ENCODE assay signal across 8 cellular contexts in genomic region chr9:131755541-131756198, GRCh38. TPM values are rescaled to one million over a fixed set of nuclear protein-coding genes. Genes with fewer than 3 reads are reported as not detected.
A peak's percentile ranks its signal among the peaks of the same experiment; 100 is the strongest.
DNase-seq lines count a peak whose midpoint lies in the region; ATAC-seq and TF ChIP-seq lines count a peak whose summit lies in the region.

No MANE protein-coding gene starts in this region.

- no peaks in the 10 kb centered on the region for H3K36me3 ChIP-seq in heart left ventricle

- peaks cover 2% of the 10 kb centered on the region for H3K4me1 Mint-ChIP-seq in CD14-positive monocyte

- H3K9me3 ChIP-seq in heart left ventricle: no peaks in the 10 kb centered on the region

- H3K4me1 ChIP-seq in heart left ventricle: peaks cover 0 to 5% (median 0%) of the 10 kb centered on the region in 12 donors

- no peak overlapping the region for H3K4me3 Mint-ChIP-seq in CD14-positive monocyte

- H3K27me3 ChIP-seq in heart left ventricle: peaks cover 0 to 28% (median 7%) of the 10 kb centered on the region in 9 donors

- intact Hi-C loops in CD14-positive monocyte (cut with micrococcal nuclease) (no loop called here), heart left ventricle (cut with DNase I) (no loop called here)

- peaks cover 11 to 25% (median 17%) of the 10 kb centered on the region in 3 donors for H3K27me3 Mint-ChIP-seq in CD14-positive monocyte (ENCODE audit: low read depth in 3 of 3)

- peak; percentile 81 for DNase-seq in CD14-positive monocyte (ENCODE audit: low spot score)
- DNase-seq in H4 (ENCODE audit: low spot score): peak; percentile 84
- peak; percentile 74 for DNase-seq in NCI-H146 (lab: John Stamatoyannopoulos, UW)
- DNase-seq in SW480 (ENCODE audit: low spot score): peak; percentile 84
- DNase-seq in activated naive CD4-positive, alpha-beta T cell treated with anti-CD3 and anti-CD28 coated beads, Interleukin-2, amount 50 U/mL, for 72 hours (ENCODE audit: low spot score in 2 of 2): peak; percentile 77 to 87
- peak; percentile 70 to 86 (median 83) for DNase-seq in heart left ventricle
- peak; percentile 75 for DNase-seq in putamen (ENCODE audit: low spot score)

- TF ChIP-seq CTCF in CD14-positive monocyte (IDR thresholded peaks at IDR 0.05) (peak; percentile 86), heart left ventricle (IDR thresholded peaks at IDR 0.05) (peak; percentile 59 to 84 (median 75))

- TF ChIP-seq POLR2A in heart left ventricle (IDR thresholded peaks at IDR 0.05): no peak

- H3K27ac Mint-ChIP-seq in CD14-positive monocyte: peak overlapping the region in 1 of 7 donors; percentile 82
- H3K27ac Mint-ChIP-seq in activated naive CD4-positive, alpha-beta T cell treated with anti-CD3 and anti-CD28 coated beads, Interleukin-2, amount 50 U/mL, for 72 hours: no peak overlapping the region

- WGBS in heart left ventricle, 4 donors: 18 to 20% (median 18%) methylated on average over 13 of the region's 13 CpGs

- no peak overlapping the region for H3K27ac ChIP-seq in heart left ventricle

- H3K36me3 Mint-ChIP-seq in CD14-positive monocyte: no peaks in the 10 kb centered on the region
- no peaks in the 10 kb centered on the region for H3K36me3 Mint-ChIP-seq in activated naive CD4-positive, alpha-beta T cell treated with anti-CD3 and anti-CD28 coated beads, Interleukin-2, amount 50 U/mL, for 72 hours

- H3K4me3 ChIP-seq in heart left ventricle: no peak overlapping the region

- H3K9me3 Mint-ChIP-seq in CD14-positive monocyte: no peaks in the 10 kb centered on the region
- no peaks in the 10 kb centered on the region for H3K9me3 Mint-ChIP-seq in activated naive CD4-positive, alpha-beta T cell treated with anti-CD3 and anti-CD28 coated beads, Interleukin-2, amount 50 U/mL, for 72 hours

- peak; percentile 93 to 99 for ATAC-seq in activated naive CD4-positive, alpha-beta T cell treated with anti-CD3 and anti-CD28 coated beads, Interleukin-2, amount 50 U/mL, for 72 hours
- ATAC-seq in heart left ventricle (peak; percentile 72 to 92 (median 90)), GM18511 (IDR thresholded peaks at IDR 0.05; ENCODE audit: unreplicated experiment) (no peak)

RNA-seq across cellular contexts. Expression of gene RAPGEF1, which starts 15.8 kb away (rescaled TPM):
- polyA plus RNA-seq in CD14-positive monocyte (1 to 10 TPM; 1.7 to 3.0 TPM), heart left ventricle (100 to 1,000 TPM in 1 of 2 donors, 10 to 100 TPM in 1; 50.6 to 114 TPM)
- 7.5 and 9.7 TPM in 2 replicates for total RNA-seq in H4 (2014; rRNA removed; shearing (Covaris generic))
- 100 to 1,000 TPM in 1 of 2 donors, 10 to 100 TPM in 1; 45.8 to 105 TPM for total RNA-seq in activated naive CD4-positive, alpha-beta T cell treated with anti-CD3 and anti-CD28 coated beads, Interleukin-2, amount 50 U/mL, for 72 hours
- total RNA-seq in heart left ventricle: 100 to 1,000 TPM in 7 of 9 donors, 10 to 100 TPM in 2; 81.9 to 161 (median 116) TPM
